In the genomic region with DNA sequence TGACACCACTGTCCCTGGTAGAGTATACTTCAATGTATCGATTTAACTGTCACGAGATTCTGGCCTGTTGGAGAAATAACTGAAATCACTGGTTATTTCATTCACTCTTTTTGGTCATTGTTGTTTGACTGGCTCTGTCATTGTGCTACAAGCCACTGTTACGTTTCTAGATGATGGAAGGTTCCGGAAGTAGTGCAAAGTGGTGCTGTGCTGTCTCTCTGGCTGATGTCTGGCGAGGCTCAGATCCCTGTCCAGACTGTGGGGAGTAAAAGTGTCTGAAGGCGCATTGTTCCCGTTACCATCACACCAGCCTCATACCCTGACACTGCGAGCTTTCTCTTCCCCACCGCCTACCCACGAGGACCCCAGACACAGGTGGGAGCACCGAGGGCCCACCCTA, we compare ENCODE assay signal across 33 cellular contexts. TPM values are rescaled to one million over a fixed set of nuclear protein-coding genes. Genes with fewer than 3 reads are reported as not detected.
DNase-seq lines count a peak whose midpoint lies in the region; ATAC-seq and TF ChIP-seq lines count a peak whose summit lies in the region.
"Had no signal": no experiment of that assay in that cellular context is flagged by ENCODE, and none has a peak within 500 bp of the region (broad histone marks: within the 10 kb centered on the region; RNA-seq: fewer than 3 reads in every experiment).

No MANE protein-coding gene starts in this region.

- no CpG with 5 or more reads among the region's 11 CpGs for whole genome bisulfite sequencing in neuronal stem cell (ENCODE audit: extremely low coverage in 2 of 2, insufficient read length in 2 of 2, insufficient replicate concordance in 1 of 2), 2 donors

- no peak overlapping the region for H3K4me2 ChIP-seq in neuronal stem cell (ENCODE audit: insufficient read depth, low read length, poor library complexity, severe bottlenecking)
- H3K4me2 ChIP-seq: BLaER1, KMS-11 had no signal

- H3K4me1 ChIP-seq in neuronal stem cell (ENCODE audit: control insufficient read depth in 2 of 2, insufficient read depth in 1 of 2, low read depth in 1 of 2, low read length in 2 of 2) = no peaks in the 10 kb centered on the region
- H3K4me1 ChIP-seq: BLaER1, HAP-1 had no signal

- H2BK15ac ChIP-seq in neuronal stem cell (ENCODE audit: low read length) = no peak overlapping the region

- no peaks in the 10 kb centered on the region for H3K36me3 ChIP-seq in neuronal stem cell (replicated peaks in 1 of 2; ENCODE audit: control insufficient read depth in 2 of 2, insufficient read depth in 2 of 2, low read length in 2 of 2)
- H3K36me3 ChIP-seq: adrenal gland, BLaER1, brain microvascular endothelial cell, HAP-1 had no signal

- DNase-seq in neuronal stem cell (ENCODE audit: low spot score) (no peak), substantia nigra (lab: John Stamatoyannopoulos, UW) (peak in 4 of 49 donors; percentile 20 to 30 (median 24)), NCI-H2029 treated with DMSO at 0.1 percent for 48 hours (lab: John Stamatoyannopoulos, UW) (no peak), putamen (ENCODE audit: low spot score) (no peak)
- DNase-seq: activated CD4-positive, alpha-beta T cell treated with anti-CD3 and anti-CD28 coated beads, Interleukin-2, amount 50 U/mL, for 48 hours; activated CD8-positive, alpha-beta memory T cell treated with anti-CD3 and anti-CD28 coated beads, Interleukin-2, amount 50 U/mL, for 48 hours; activated naive CD4-positive, alpha-beta T cell treated with anti-CD3 and anti-CD28 coated beads for 36 hours; brain microvascular endothelial cell; effector CD4-positive, alpha-beta T cell; glutamatergic neuron; MM.1S; mucosa of descending colon; natural killer cell; NCI-H1105 treated with DMSO at 0.1 percent for 48 hours; NCI-H2029; NCI-H526 treated with DMSO at 0.1 percent for 48 hours; NK-92 treated with Interleukin-12 subunit alpha and Interleukin-12 subunit beta, amount 100 ng/mL, for 24 hours; occipital lobe; PC-9; retina; stimulated activated CD4-positive, alpha-beta T cell treated with anti-CD3 and anti-CD28 coated beads, Interleukin-1b, Interleukin-23, amount 100 ng/mL, for 48 hours; stimulated activated naive CD8-positive, alpha-beta T cell treated with anti-CD3 and anti-CD28 coated beads, Interleukin-15, Interleukin-2, amounts not matched to agents 100 U/mL and 50 U/mL, for 24 hours; T-helper 17 cell; trophoblast cell had no signal

- no peak overlapping the region for H2BK5ac ChIP-seq in neuronal stem cell (ENCODE audit: low read length)

- no peak overlapping the region for H3K9ac ChIP-seq in neuronal stem cell (ENCODE audit: low read depth, low read length, poor library complexity)
- H3K9ac ChIP-seq: BLaER1, KMS-11 had no signal

- H2AK5ac ChIP-seq in neuronal stem cell (ENCODE audit: low read depth, low read length) = no peak overlapping the region

- no peak overlapping the region for H3K14ac ChIP-seq in neuronal stem cell (ENCODE audit: low read length)

- no peak overlapping the region for H3K23ac ChIP-seq in neuronal stem cell (ENCODE audit: low read depth, low read length, poor library complexity)

- peak overlapping the region; percentile 80 for H3K27ac ChIP-seq in VCaP
- H3K27ac ChIP-seq in cingulate gyrus (ENCODE audit: low read depth, low read length) = peak overlapping the region; percentile 75
- no peak overlapping the region for H3K27ac ChIP-seq in neuronal stem cell (replicated peaks; ENCODE audit: low read length)
- H3K27ac ChIP-seq in substantia nigra (ENCODE audit: low read depth, low read length, poor library complexity, severe bottlenecking) = peak overlapping the region; percentile 80
- H3K27ac ChIP-seq: BLaER1, brain microvascular endothelial cell, KMS-11, PC-9 had no signal

- H2BK120ac ChIP-seq in neuronal stem cell (ENCODE audit: low read depth, low read length) = no peak overlapping the region

- peaks cover 11 to 20% of the 10 kb centered on the region in 2 donors for H3K9me3 ChIP-seq in neuronal stem cell (replicated peaks in 1 of 2; ENCODE audit: control insufficient read depth in 2 of 2, insufficient read depth in 1 of 2, low read depth in 1 of 2, low read length in 2 of 2)

- no peak overlapping the region for H2AFZ ChIP-seq in neuronal stem cell (ENCODE audit: low read length)
- H2AFZ ChIP-seq: PC-9 had no signal

- H3K27me3 ChIP-seq in neuronal stem cell (ENCODE audit: control insufficient read depth in 3 of 3, insufficient read depth in 3 of 3, low read depth in 1 of 3, low read length in 3 of 3) = peaks cover 0 to 45% (median 0%) of the 10 kb centered on the region in 3 experiments
- H3K27me3 ChIP-seq: BLaER1, brain microvascular endothelial cell had no signal

- H4K8ac ChIP-seq in neuronal stem cell (ENCODE audit: low read depth, low read length) = no peak overlapping the region

- peak overlapping the region; percentile 50 for H3K18ac ChIP-seq in neuronal stem cell (ENCODE audit: low read length)

- H3K4ac ChIP-seq in neuronal stem cell (ENCODE audit: low read length) = no peak overlapping the region

- H3K4me3 ChIP-seq in neuronal stem cell (ENCODE audit: low read length in 2 of 2) = no peak overlapping the region
- H3K4me3 ChIP-seq: adrenal gland, BLaER1, HAP-1, mucosa of descending colon, PC-9 had no signal

- no peaks in the 10 kb centered on the region for H3K79me1 ChIP-seq in neuronal stem cell (ENCODE audit: low read depth, low read length)

- no peak overlapping the region for H2BK12ac ChIP-seq in neuronal stem cell (ENCODE audit: low read length)

- no peak for ATAC-seq in HG02642 (IDR thresholded peaks at IDR 0.05; ENCODE audit: poor library complexity, unreplicated experiment)
- ATAC-seq in HG03095 (IDR thresholded peaks at IDR 0.05; ENCODE audit: unreplicated experiment) = no peak
- ATAC-seq: natural killer cell; stimulated activated naive CD8-positive, alpha-beta T cell treated with anti-CD3 and anti-CD28 coated beads, Interleukin-15, Interleukin-2, amounts not matched to agents 100 U/mL and 50 U/mL, for 24 hours; T-helper 17 cell had no signal

- no peak overlapping the region for H4K91ac ChIP-seq in neuronal stem cell (ENCODE audit: low read depth, low read length, poor library complexity)

- no peak for TF ChIP-seq CTCF in VCaP (conservative IDR thresholded peaks at IDR 0.05)

RNA-seq across cellular contexts. Expression of gene CNDP1, which starts 11.7 kb away (rescaled TPM):
- 0.15 TPM for polyA plus RNA-seq in neuronal stem cell (2013, experiment 1 of 2)
- polyA plus RNA-seq in neuronal stem cell (2013, experiment 2 of 2) = 0.25 TPM
- polyA plus RNA-seq: AG04450 had no signal

RNA-seq across cellular contexts. Expression of gene CNDP2, which starts 49.8 kb away (rescaled TPM):
- polyA plus RNA-seq in neuronal stem cell (2013, experiment 1 of 2) = 104 TPM
- polyA plus RNA-seq in neuronal stem cell (2013, experiment 2 of 2) = 104 TPM

RNA-seq across cellular contexts. Expression of gene ZNF407, which starts 51.7 kb away (rescaled TPM):
- polyA plus RNA-seq in neuronal stem cell (2013, experiment 1 of 2) = 1.7 TPM
- 1.8 TPM for polyA plus RNA-seq in neuronal stem cell (2013, experiment 2 of 2)
